Comparison of ENCODE assay signal across 9 cellular contexts in the genomic region with DNA sequence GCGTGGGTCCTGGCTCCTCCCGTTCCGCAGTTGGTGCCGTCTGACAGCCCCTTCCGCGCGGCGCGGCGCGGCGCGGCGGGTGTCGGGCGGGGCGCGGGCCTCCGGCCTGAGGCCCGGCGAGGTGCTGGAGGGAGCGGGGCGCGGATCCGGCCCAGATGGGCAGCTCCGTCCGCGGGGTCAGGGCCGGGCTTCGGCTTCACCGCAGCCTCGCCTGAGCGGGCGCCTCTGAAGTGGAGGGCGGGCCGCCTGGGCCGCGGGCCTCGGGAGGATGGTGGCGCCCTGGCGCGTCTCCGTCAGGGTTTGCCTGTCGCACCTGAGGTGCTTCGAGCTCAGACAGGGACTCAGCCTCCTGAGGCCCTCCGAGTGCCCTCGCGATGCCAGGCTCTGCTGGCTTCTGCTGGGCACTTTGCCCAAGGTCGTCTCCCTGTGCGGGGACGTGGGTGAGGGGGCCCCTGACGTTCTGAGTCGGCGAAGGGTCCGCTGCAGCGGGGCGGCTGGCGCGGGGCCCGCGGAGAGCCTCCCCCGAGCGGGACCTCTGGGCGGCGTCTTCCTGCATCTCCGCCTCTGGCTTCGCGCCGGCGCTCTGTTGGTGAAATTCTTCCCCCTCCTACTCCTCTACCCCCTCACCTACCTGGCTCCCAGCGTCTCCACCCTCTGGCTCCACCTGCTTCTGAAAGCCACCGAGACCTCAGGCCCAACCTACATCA. TPM values are rescaled to one million over a fixed set of nuclear protein-coding genes. Genes with fewer than 3 reads are reported as not detected.
DNase-seq lines count a peak whose midpoint lies in the region; ATAC-seq and TF ChIP-seq lines count a peak whose summit lies in the region.
"Had no signal": no experiment of that assay in that cellular context is flagged by ENCODE, and none has a peak within 500 bp of the region (broad histone marks: within the 10 kb centered on the region; RNA-seq: fewer than 3 reads in every experiment).

No MANE protein-coding gene starts in this region.

- H3K27me3 ChIP-seq in adrenal gland (no peaks in the 10 kb centered on the region), iPS-18a (ENCODE audit: control insufficient read depth, insufficient read depth, low read length) (peaks cover 20% of the 10 kb centered on the region)

- H3K36me3 Mint-ChIP-seq in CD14-positive monocyte = peaks cover 10 to 13% of the 10 kb centered on the region in 2 donors

- peaks cover 0 to 13% of the 10 kb centered on the region in 2 donors for H3K4me1 ChIP-seq in adrenal gland (replicated peaks in 1 of 2)
- peaks cover 6% of the 10 kb centered on the region for H3K4me1 ChIP-seq in iPS-18a (ENCODE audit: control insufficient read depth, low read depth, low read length)

- intact Hi-C loops in CD14-positive monocyte (cut with micrococcal nuclease) (no loop called here), adrenal gland (cut with DNase I) (no loop called here)

- H3K9me3 ChIP-seq in adrenal gland (replicated peaks in 1 of 3) = no peaks in the 10 kb centered on the region
- no peaks in the 10 kb centered on the region for H3K9me3 ChIP-seq in iPS-18a (ENCODE audit: control insufficient read depth, low read depth, low read length)

- peak overlapping the region; percentile 88 to 95 for H3K4me3 Mint-ChIP-seq in CD14-positive monocyte

- TF ChIP-seq CTCF in CD14-positive monocyte (IDR thresholded peaks at IDR 0.05) = no peak
- TF ChIP-seq CTCF in adrenal gland (IDR thresholded peaks at IDR 0.05) = no peak

- peak; percentile 36 for ATAC-seq in HG03460 (IDR thresholded peaks at IDR 0.05; ENCODE audit: unreplicated experiment)
- ATAC-seq in SK-N-SH treated with all-trans-retinoic acid at 6 μM for 48 hours = peak; percentile 65

- peak; percentile 43 for DNase-seq in CD14-positive monocyte (ENCODE audit: low spot score)
- DNase-seq in GM19240 (ENCODE audit: insufficient read length, low spot score) = peak; percentile 29
- peak; percentile 28 to 63 (median 39) for DNase-seq in adrenal gland
- no peak for DNase-seq in AML-193 (lab: John Stamatoyannopoulos, UW)

- H3K27ac Mint-ChIP-seq in CD14-positive monocyte = peak overlapping the region in 6 of 7 donors; percentile 19 to 89 (median 78)

- H3K27me3 Mint-ChIP-seq in CD14-positive monocyte (ENCODE audit: low read depth in 3 of 3) = peaks cover 2 to 5% (median 3%) of the 10 kb centered on the region in 3 donors

- H3K27ac ChIP-seq in adrenal gland (peak overlapping the region in 3 of 5 donors; percentile 62 to 77 (median 71)), iPS-18a (ENCODE audit: low read length) (no peak overlapping the region), skin epidermis (peak overlapping the region; percentile 66 to 96 (median 87))

- H3K9ac ChIP-seq in iPS-18a (ENCODE audit: low read length) = peak overlapping the region; percentile 31

- peaks cover 42% of the 10 kb centered on the region for H3K4me1 Mint-ChIP-seq in CD14-positive monocyte

- H3K4me3 ChIP-seq in adrenal gland (peak overlapping the region in 3 of 4 donors; percentile 13 to 98 (median 51)), iPS-18a (ENCODE audit: low read length) (peak overlapping the region; percentile 64), skin epidermis (peak overlapping the region; percentile 54 to 90 (median 79))

- peak in 1 of 2 donors; percentile 52 for TF ChIP-seq POLR2A in adrenal gland (IDR thresholded peaks at IDR 0.05)

- peaks cover 0 to 2% (median 0%) of the 10 kb centered on the region in 7 donors for H3K9me3 Mint-ChIP-seq in CD14-positive monocyte

- H3K36me3 ChIP-seq in adrenal gland (replicated peaks in 1 of 2) (no peaks in the 10 kb centered on the region), iPS-18a (ENCODE audit: control insufficient read depth, low read depth, low read length) (no peaks in the 10 kb centered on the region)

- WGBS in adrenal gland, 4 donors = 0 to 2% (median 1%) methylated on average over 22 to 72 of the region's 72 CpGs

TF ChIP-seq in SK-N-SH treated with all-trans-retinoic acid at 6 μM for 48 hours, 23 proteins besides CTCF, POLR2A, EP300 and RAD21:
- TF ChIP-seq CSDC2 (CRISPR knock-in tag; IDR thresholded peaks at IDR 0.05) (no peak), SNAI2 (CRISPR knock-in tag; IDR thresholded peaks at IDR 0.05) (no peak)
TF ChIP-seq in SK-N-SH treated with all-trans-retinoic acid at 6 μM for 48 hours: peak in this region for 0.

RNA-seq across cellular contexts. Expression of gene ADCK2, which starts 0.5 kb away (rescaled TPM):
- 10 to 100 TPM; 18.3 to 28.7 TPM for polyA plus RNA-seq in CD14-positive monocyte
- 10 to 100 TPM; 10.8 to 33.9 (median 15.2) TPM for total RNA-seq in adrenal gland
- 1 to 10 TPM; 6.8 to 9.9 (median 7.2) TPM for polyA plus RNA-seq in adrenal gland

RNA-seq across cellular contexts. Expression of gene NDUFB2, which starts 23.3 kb away (rescaled TPM):
- polyA plus RNA-seq in CD14-positive monocyte (100 to 1,000 TPM; 479 to 516 TPM), adrenal gland (100 to 1,000 TPM; 172 to 211 (median 194) TPM)
- total RNA-seq in adrenal gland = 100 to 1,000 TPM; 188 to 465 (median 214) TPM

RNA-seq across cellular contexts. Expression of gene DENND2A, which starts 32.6 kb away (rescaled TPM):
- polyA plus RNA-seq in CD14-positive monocyte (not detected), adrenal gland (1 to 10 TPM; 3.0 to 8.4 (median 5.5) TPM)
- total RNA-seq in adrenal gland = 10 to 100 TPM in 1 of 8 donors, 1 to 10 TPM in 7; 4.1 to 10.9 (median 6.7) TPM
- total RNA-seq: T-helper 1 cell treated with Interleukin-12 subunit alpha and Interleukin-12 subunit beta and Interleukin-4 antibody, amounts not matched to agents 30 ng/mL and 1 ng/mL, for 36 hours had no signal

Comparison
In these comparisons a context has a peak if more than half of its experiments do, and no peak if none do; other contexts are left out.
1. DNase-seq: peak in CD14-positive monocyte (single experiment), GM19240 (single experiment) and adrenal gland (7 of 7); none in AML-193 (0 of 2).
2. RNA of gene DENND2A, which starts 32.6 kb away (polyA plus RNA-seq): 3.0 to 8.4 TPM in adrenal gland; not detected in CD14-positive monocyte; every median in the first group is over 4 times any median in the second.
3. Peak in every context shown above with its lines, with median percentiles within 50 percentile points of each other: H3K4me3 ChIP-seq.